Comparison of ENCODE assay signal across 8 cellular contexts in genomic region chr1:20696397-20697333, GRCh38. TPM values are rescaled to one million over a fixed set of nuclear protein-coding genes. Genes with fewer than 3 reads are reported as not detected.
DNase-seq lines count a peak whose midpoint lies in the region; ATAC-seq, FAIRE-seq and TF ChIP-seq lines count a peak whose summit lies in the region.

No MANE protein-coding gene starts in this region.

- no peak for TF ChIP-seq POLR2A in transverse colon (IDR thresholded peaks at IDR 0.05)

- FAIRE-seq in D721Med (lab: Jason Lieb, UNC), result no peak

- peak overlapping the region; percentile 60 for H3K27ac Mint-ChIP-seq in T-helper 17 cell

- H3K4me1 Mint-ChIP-seq in T-helper 17 cell, result peaks cover 8% of the 10 kb centered on the region

- no peaks in the 10 kb centered on the region; a peak in 1 of 3 replicates for H3K36me3 ChIP-seq in HEK293 (ENCODE audit: control insufficient read depth in 2 of 2, insufficient read depth in 1 of 2, low read length in 2 of 2)
- no peaks in the 10 kb centered on the region for H3K36me3 ChIP-seq in left ventricle myocardium inferior
- no peaks in the 10 kb centered on the region for H3K36me3 ChIP-seq in transverse colon

- H3K27ac ChIP-seq in HEK293 (ENCODE audit: extremely low read depth, low read depth, low read length) (peak overlapping the region; percentile 67), left ventricle myocardium inferior (replicated peaks) (peak overlapping the region; percentile 86), transverse colon (peak overlapping the region; percentile 63 to 84 (median 82))

- H3K36me3 Mint-ChIP-seq in T-helper 17 cell (ENCODE audit: low read depth), result no peaks in the 10 kb centered on the region

- H3K4me3 ChIP-seq in HEK293 (ENCODE audit: low read depth, low read length) (peak overlapping the region; percentile 43), left ventricle myocardium inferior (peak overlapping the region; percentile 71), transverse colon (peak overlapping the region; percentile 46 to 65 (median 52))

- intact Hi-C loops in left ventricle myocardium inferior (cut with micrococcal nuclease) (loop anchor here (10.0 kb wide), 1 partner anchor 498 kb away; no protein-coding TSS in a partner anchor), posterior vena cava (cut with DNase I) (loop anchor here (5.0 kb wide), 1 partner anchor 501 kb away; no protein-coding TSS in a partner anchor), transverse colon (cut with DNase I; ENCODE audit: low total_unique reads) (loop anchor here (5.0 kb wide), 1 partner anchor 501 kb away; no protein-coding TSS in a partner anchor)

- no peaks in the 10 kb centered on the region for H3K27me3 Mint-ChIP-seq in T-helper 17 cell

- CTCF ChIA-PET in HEK293 (lab: Yijun Ruan, JAX), result interaction anchor here (0.6 to 4.9 kb wide), 58 partner anchors 10 to 887 kb away, joined by 3 to 63 read pairs (median 4); partner anchors contain the start of genes DDOST, KIF17 and SH2D5

- POLR2A ChIA-PET in HEK293 (lab: Yijun Ruan, JAX), result interaction anchor here (0.6 to 1.8 kb wide), 8 partner anchors 11 to 90 kb away, joined by 3 to 8 read pairs (median 4); partner anchors contain the start of genes DDOST, HP1BP3 and KIF17

- H3K4me1 ChIP-seq in HEK293 (ENCODE audit: control insufficient read depth, insufficient read depth, low read length), result no peaks in the 10 kb centered on the region
- H3K4me1 ChIP-seq in left ventricle myocardium inferior, result peaks cover 14% of the 10 kb centered on the region
- peaks cover 0 to 12% (median 6%) of the 10 kb centered on the region in 4 donors for H3K4me1 ChIP-seq in transverse colon

- no peak for TF ChIP-seq EP300 in transverse colon (IDR thresholded peaks at IDR 0.05; ENCODE audit: low read depth)

- 4% methylated on average over 31 of the region's 46 CpGs; no CpG with 5 or more reads in 1 of the 2 donors for WGBS in transverse colon (ENCODE audit: low coverage in 1 of 2), 2 donors

- DNase-seq in D721Med (ENCODE audit: insufficient read length, low spot score) (peak; percentile 70), NCI-H1694 treated with DMSO at 0.1 percent for 48 hours (lab: John Stamatoyannopoulos, UW) (peak; percentile 86), T-helper 17 cell (peak; percentile 52 to 57 (median 54)), amygdala (lab: John Stamatoyannopoulos, UW) (peak in 54 of 56 donors; percentile 17 to 86 (median 70)), left ventricle myocardium inferior (peak; percentile 83), posterior vena cava (ENCODE audit: low spot score) (peak; percentile 96), transverse colon (peak; percentile 84)

- no peaks in the 10 kb centered on the region for H3K9me3 ChIP-seq in HEK293 (ENCODE audit: control insufficient read depth, insufficient read depth, low read depth, low read length)
- no peaks in the 10 kb centered on the region for H3K9me3 ChIP-seq in T-helper 17 cell (ENCODE audit: control insufficient read depth, low read length, poor library complexity, severe bottlenecking)
- peaks cover 8% of the 10 kb centered on the region for H3K9me3 ChIP-seq in left ventricle myocardium inferior (replicated peaks)
- H3K9me3 ChIP-seq in transverse colon, result no peaks in the 10 kb centered on the region

- in situ Hi-C loops in transverse colon (cut with MboI; ENCODE audit: low pct_ligation_motif_present in 1 of 4, low pct_unique_long_range_greater_than_20kb in 1 of 4, low sequenced_read_pairs in 3 of 4), result loop anchor here (10.0 to 25.0 kb wide), 3 partner anchors 491 to 516 kb away; partner anchors contain the start of gene EIF4G3 (in 1 of the 4)

- ATAC-seq in T-helper 17 cell, result peak; percentile 96

- TF ChIP-seq CTCF in D721Med (IDR thresholded peaks at IDR 0.05; ENCODE audit: insufficient read depth, missing control alignments) (peak; percentile 70), HEK293 (tag by site-specific recombination; IDR thresholded peaks at IDR 0.05) (peak; percentile 92), left ventricle myocardium inferior (IDR thresholded peaks at IDR 0.05; ENCODE audit: borderline replicate concordance) (peak; percentile 90), transverse colon (IDR thresholded peaks at IDR 0.05) (peak; percentile 85 to 97 (median 91))

- no peaks in the 10 kb centered on the region for H3K27me3 ChIP-seq in left ventricle myocardium inferior (ENCODE audit: low read depth)
- no peaks in the 10 kb centered on the region for H3K27me3 ChIP-seq in transverse colon

- peak overlapping the region; percentile 93 for H3K4me3 Mint-ChIP-seq in T-helper 17 cell

TF ChIP-seq in HEK293, 187 proteins besides CTCF, POLR2A, EP300 and RAD21 (continues in another document):
- peak; percentile 96 for TF ChIP-seq ZFP69B (tag by site-specific recombination; IDR thresholded peaks at IDR 0.05)
- peak; percentile 48; the same call in 1 of the 2 replicates for TF ChIP-seq ZNF10 (tag by site-specific recombination; IDR thresholded peaks at IDR 0.05)
- no peak for TF ChIP-seq ZNF114 (tag by site-specific recombination; IDR thresholded peaks at IDR 0.05)
- TF ChIP-seq ZNF423 (tag by site-specific recombination; IDR thresholded peaks at IDR 0.05), result peak; percentile 90
- peak; percentile 99 for TF ChIP-seq PATZ1 (tag by site-specific recombination; IDR thresholded peaks at IDR 0.05)
- TF ChIP-seq ZNF394 (tag by site-specific recombination; IDR thresholded peaks at IDR 0.05; ENCODE audit: borderline replicate concordance), result peak; percentile 47; the same call in 1 of the 2 replicates
- peak; percentile 91 for TF ChIP-seq ZFHX2 (tag by site-specific recombination; conservative IDR thresholded peaks at IDR 0.05)
- peak; percentile 97 for TF ChIP-seq ZIC2 (tag by site-specific recombination; IDR thresholded peaks at IDR 0.05)
- peak; percentile 80 for TF ChIP-seq ZNF654 (tag by site-specific recombination; IDR thresholded peaks at IDR 0.05; ENCODE audit: low read depth)
- TF ChIP-seq BCL11B (tag by site-specific recombination; IDR thresholded peaks at IDR 0.05; ENCODE audit: low read depth), result 0 out of 2 replicates have a peak, but pooled peaks have one; percentile 24
- peak; percentile 86; the same call in 1 of the 2 replicates for TF ChIP-seq ZBTB7A (tag by site-specific recombination; IDR thresholded peaks at IDR 0.05; ENCODE audit: low read depth)
- peak; percentile 20; the same call in 1 of the 2 replicates for TF ChIP-seq ZNF449 (tag by site-specific recombination; IDR thresholded peaks at IDR 0.05)
- no peak for TF ChIP-seq ZNF16 (tag by site-specific recombination; IDR thresholded peaks at IDR 0.05; ENCODE audit: low read depth)
- no peak for TF ChIP-seq ZNF140 (tag by site-specific recombination; IDR thresholded peaks at IDR 0.05)

RNA-seq across cellular contexts. Expression of gene KIF17, which starts 21.1 kb away (rescaled TPM):
- total RNA-seq in T-helper 17 cell (under 1 TPM in 1 of 2 donors, not detected in 1; 0.42 TPM), left ventricle myocardium inferior (4.6 TPM), posterior vena cava (1 to 10 TPM; 2.9 to 3.2 TPM), transverse colon (10 to 100 TPM in 1 of 4 donors, under 1 TPM in 2, not detected in 1; 0.27 to 21.1 (median 0.79) TPM)

RNA-seq across cellular contexts. Expression of gene DDOST, which starts 35.5 kb away (rescaled TPM):
- 100 to 1,000 TPM; 104 to 112 TPM for total RNA-seq in T-helper 17 cell
- total RNA-seq in left ventricle myocardium inferior, result 120 TPM
- total RNA-seq in posterior vena cava, result 100 to 1,000 TPM; 118 to 164 TPM
- total RNA-seq in transverse colon, result 100 to 1,000 TPM in 3 of 4 donors, 10 to 100 TPM in 1; 70.3 to 157 (median 105) TPM

RNA-seq across cellular contexts. Expression of gene SH2D5, which starts 35.8 kb away (rescaled TPM):
- total RNA-seq in T-helper 17 cell (not detected), left ventricle myocardium inferior (not detected), posterior vena cava (1 to 10 TPM in 1 of 2 donors, under 1 TPM in 1; 0.14 to 2.1 TPM), transverse colon (under 1 TPM in 1 of 4 donors, not detected in 3; 0.37 TPM)

Comparison
In these comparisons a context has a peak if more than half of its experiments do, and no peak if none do; other contexts are left out.
1. Peak in every context shown above with its lines: DNase-seq, ATAC-seq, H3K4me3 ChIP-seq and H3K27ac ChIP-seq.